ENCODE assay signal across 8 cellular contexts in the genomic region with DNA sequence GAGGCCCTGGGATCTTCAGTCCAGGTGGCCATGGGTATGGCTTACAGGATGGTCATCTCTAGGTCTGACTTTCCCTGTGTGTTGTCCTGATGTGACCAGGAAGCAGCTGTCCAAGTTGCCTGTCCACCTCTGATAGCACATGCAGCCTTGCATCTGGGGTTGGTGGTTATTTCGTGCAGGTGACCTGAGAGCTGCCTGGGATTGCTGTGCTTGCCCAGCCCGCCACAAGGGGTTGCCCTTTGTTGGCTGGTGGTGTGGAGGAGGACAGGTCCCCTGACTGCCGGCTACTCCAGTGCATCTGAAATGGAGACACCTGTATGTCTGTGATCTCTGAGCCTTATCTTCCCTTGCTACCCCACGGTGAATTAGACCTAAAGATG.
DNase-seq lines count a peak whose midpoint lies in the region; ATAC-seq and TF ChIP-seq lines count a peak whose summit lies in the region.

No MANE protein-coding gene starts in this region.

- ATAC-seq in GM21526 (IDR thresholded peaks at IDR 0.05; ENCODE audit: low FRiP score, unreplicated experiment), result no peak

- no peaks in the 10 kb centered on the region for H3K36me3 ChIP-seq in Peyer's patch
- no peaks in the 10 kb centered on the region for H3K36me3 ChIP-seq in fibroblast of lung (ENCODE audit: control insufficient read depth, insufficient read depth, low read length)

- no peaks in the 10 kb centered on the region for H3K79me2 ChIP-seq in fibroblast of lung (ENCODE audit: control insufficient read depth, insufficient read depth, low read length)

- TF ChIP-seq POLR2A in Peyer's patch (IDR thresholded peaks at IDR 0.05), result no peak

- H3K4me2 ChIP-seq in fibroblast of lung (ENCODE audit: extremely low read depth, insufficient read depth, low read length), result no peak overlapping the region

- H3K27me3 ChIP-seq in Peyer's patch (no peaks in the 10 kb centered on the region), fibroblast of lung (ENCODE audit: control insufficient read depth, insufficient read depth, low read length) (no peaks in the 10 kb centered on the region)

- H3K9ac ChIP-seq in fibroblast of lung (ENCODE audit: insufficient read depth, low read length), result no peak overlapping the region

- H3K27ac ChIP-seq in Peyer's patch (peak overlapping the region in 3 of 4 donors; percentile 7 to 63 (median 56)), fibroblast of lung (ENCODE audit: insufficient read depth, low read length) (peak overlapping the region; percentile 68)

- TF ChIP-seq CTCF in GM12874 (IDR thresholded peaks at IDR 0.05; ENCODE audit: insufficient read depth, low read depth, low read length) (0 out of 2 replicates have a peak, but pooled peaks have one; percentile 18), Peyer's patch (IDR thresholded peaks at IDR 0.05) (peak in 1 of 6 experiments; percentile 9), fibroblast of lung (conservative IDR thresholded peaks at IDR 0.05 in 1 of 2, IDR thresholded peaks at IDR 0.05 in 1 of 2; ENCODE audit: low read depth in 1 of 2, low read length in 2 of 2) (peak in 1 of 2 donors; percentile 8), retinal pigment epithelial cell (conservative IDR thresholded peaks at IDR 0.05; ENCODE audit: low read depth, low read length) (peak; percentile 36)

- H3K4me1 ChIP-seq in Peyer's patch, result peaks cover 0 to 26% (median 10%) of the 10 kb centered on the region in 4 donors
- H3K4me1 ChIP-seq in fibroblast of lung (ENCODE audit: control insufficient read depth, extremely low read depth, insufficient read depth, low read length), result peaks cover 19% of the 10 kb centered on the region

- H3K4me3 ChIP-seq in Peyer's patch (no peak overlapping the region), fibroblast of lung (replicated peaks in 1 of 4; ENCODE audit: control extremely low read depth in 1 of 4, insufficient read depth in 1 of 4, low read depth in 3 of 4, low read length in 4 of 4) (no peak overlapping the region), retinal pigment epithelial cell (ENCODE audit: low read length) (no peak overlapping the region)

- DNase-seq in Peyer's patch, result no peak
- no peak for DNase-seq in fibroblast of lung (ENCODE audit: low read depth in 2 of 2)
- no peak for DNase-seq in retinal pigment epithelial cell (ENCODE audit: low read depth)
- DNase-seq in Kasumi-1 (lab: John Stamatoyannopoulos, UW), result no peak
- DNase-seq in NCI-H1105 treated with DMSO at 0.1 percent for 48 hours (lab: John Stamatoyannopoulos, UW), result no peak
- no peak for DNase-seq in GDM1 (lab: John Stamatoyannopoulos, UW)

- no peaks in the 10 kb centered on the region for H4K20me1 ChIP-seq in fibroblast of lung (ENCODE audit: control insufficient read depth, extremely low read depth, insufficient read depth, low read length)

- H3K9me3 ChIP-seq in Peyer's patch (no peaks in the 10 kb centered on the region), fibroblast of lung (ENCODE audit: control insufficient read depth, insufficient read depth, low read depth, low read length) (no peaks in the 10 kb centered on the region)

- H2AFZ ChIP-seq in fibroblast of lung (ENCODE audit: low read length), result no peak overlapping the region
